In genomic region chr17:81119223-81120148, GRCh38 we compare ENCODE assay signal across 8 cellular contexts. TPM values are rescaled to one million over a fixed set of nuclear protein-coding genes. Genes with fewer than 3 reads are reported as not detected.
DNase-seq lines count a peak whose midpoint lies in the region; ATAC-seq and TF ChIP-seq lines count a peak whose summit lies in the region.

No MANE protein-coding gene starts in this region.

- H3K27ac Mint-ChIP-seq in naive thymus-derived CD4-positive, alpha-beta T cell: peak overlapping the region in 4 of 9 donors; percentile 49 to 91 (median 72)
- H3K27ac Mint-ChIP-seq in stimulated activated effector memory CD8-positive, alpha-beta T cell treated with anti-CD3 and anti-CD28 coated beads, Interleukin-12 subunit alpha, Interleukin-12 subunit beta, amount 100 ng/mL, for 72 hours: peak overlapping the region; percentile 73

- H3K36me3 Mint-ChIP-seq in naive thymus-derived CD4-positive, alpha-beta T cell: no peaks in the 10 kb centered on the region
- H3K36me3 Mint-ChIP-seq in stimulated activated effector memory CD8-positive, alpha-beta T cell treated with anti-CD3 and anti-CD28 coated beads, Interleukin-12 subunit alpha, Interleukin-12 subunit beta, amount 100 ng/mL, for 72 hours: peaks cover 7% of the 10 kb centered on the region

- H3K27ac ChIP-seq in Panc1 (ENCODE audit: low read length) (peak overlapping the region; percentile 48; the same call in 1 of the 2 replicates), fibroblast of lung (ENCODE audit: insufficient read depth, low read length) (peak overlapping the region; percentile 47)
- H3K27ac ChIP-seq in naive thymus-derived CD4-positive, alpha-beta T cell (ENCODE audit: low read depth, low read length): no peak overlapping the region

- no peaks in the 10 kb centered on the region for H4K20me1 ChIP-seq in fibroblast of lung (ENCODE audit: control insufficient read depth, extremely low read depth, insufficient read depth, low read length)

- BruUV-seq in Panc1 (replicated peaks; lab: Mats Ljungman, UMichigan): no TSS peak

- H3K4me1 ChIP-seq in Panc1 (ENCODE audit: control insufficient read depth, insufficient read depth, low read length) (peaks cover 34% of the 10 kb centered on the region), fibroblast of lung (ENCODE audit: control insufficient read depth, extremely low read depth, insufficient read depth, low read length) (no peaks in the 10 kb centered on the region)
- no peaks in the 10 kb centered on the region for H3K4me1 ChIP-seq in naive thymus-derived CD4-positive, alpha-beta T cell (ENCODE audit: control insufficient read depth in 2 of 2, insufficient read depth in 2 of 2, low read length in 2 of 2)

- H3K79me2 ChIP-seq in fibroblast of lung (ENCODE audit: control insufficient read depth, insufficient read depth, low read length): no peaks in the 10 kb centered on the region

- POLR2A ChIA-PET in BJ (lab: Charles Lee) (no interaction called here), Panc1 (lab: Charles Lee) (no interaction called here)
- POLR2A ChIA-PET in naive thymus-derived CD4-positive, alpha-beta T cell (lab: Charles Lee): interaction anchor here (0.6 kb wide), 1 partner anchor 980 kb away, joined by 3 read pairs; no protein-coding TSS in a partner anchor

- peak overlapping the region; percentile 36 to 80 (median 67) for H3K4me3 Mint-ChIP-seq in naive thymus-derived CD4-positive, alpha-beta T cell
- H3K4me3 Mint-ChIP-seq in stimulated activated effector memory CD8-positive, alpha-beta T cell treated with anti-CD3 and anti-CD28 coated beads, Interleukin-12 subunit alpha, Interleukin-12 subunit beta, amount 100 ng/mL, for 72 hours: peak overlapping the region; percentile 62

- no peaks in the 10 kb centered on the region for H3K9me3 Mint-ChIP-seq in naive thymus-derived CD4-positive, alpha-beta T cell
- H3K9me3 Mint-ChIP-seq in stimulated activated effector memory CD8-positive, alpha-beta T cell treated with anti-CD3 and anti-CD28 coated beads, Interleukin-12 subunit alpha, Interleukin-12 subunit beta, amount 100 ng/mL, for 72 hours: no peaks in the 10 kb centered on the region

- H3K36me3 ChIP-seq in BJ (ENCODE audit: control insufficient read depth, insufficient read depth, low read length): peaks cover 2% of the 10 kb centered on the region
- H3K36me3 ChIP-seq in Panc1 (ENCODE audit: control insufficient read depth, insufficient read depth, low read length): no peaks in the 10 kb centered on the region
- H3K36me3 ChIP-seq in fibroblast of lung (ENCODE audit: control insufficient read depth, insufficient read depth, low read length): no peaks in the 10 kb centered on the region
- H3K36me3 ChIP-seq in naive thymus-derived CD4-positive, alpha-beta T cell (ENCODE audit: control insufficient read depth in 2 of 3, insufficient read depth in 3 of 3, low read length in 3 of 3): no peaks in the 10 kb centered on the region

- DNase-seq in BJ (ENCODE audit: low read depth) (peak; percentile 17), Panc1 (ENCODE audit: low read depth, low spot score) (peak; percentile 78), fibroblast of lung (ENCODE audit: low read depth in 2 of 2) (peak; percentile 92 to 96)
- peak; percentile 50 to 77 for DNase-seq in activated T-helper 1 cell treated with anti-CD3 and anti-CD28 coated beads, Interleukin-2, amount 50 U/mL, for 16 hours (ENCODE audit: low read depth in 1 of 2, low spot score in 1 of 2)
- DNase-seq in naive thymus-derived CD4-positive, alpha-beta T cell: peak; percentile 72 to 95 (median 79)
- DNase-seq in stimulated activated effector memory CD8-positive, alpha-beta T cell treated with anti-CD3 and anti-CD28 coated beads, Interleukin-12 subunit alpha, Interleukin-12 subunit beta, amount 100 ng/mL, for 72 hours (ENCODE audit: low spot score in 2 of 2): peak; percentile 89 to 90

- no peaks in the 10 kb centered on the region for H3K27me3 Mint-ChIP-seq in naive thymus-derived CD4-positive, alpha-beta T cell

- CTCF ChIA-PET in BJ (lab: Yijun Ruan, JAX) (interaction anchor here (0.6 to 1.2 kb wide), 3 partner anchors 22 to 82 kb away, joined by 3 read pairs; no protein-coding TSS in a partner anchor), Panc1 (lab: Charles Lee) (interaction anchor here (0.6 kb wide), 1 partner anchor 38 kb away, joined by 3 read pairs; no protein-coding TSS in a partner anchor)
- CTCF ChIA-PET in naive thymus-derived CD4-positive, alpha-beta T cell (lab: Charles Lee): interaction anchor here (0.9 kb wide), 1 partner anchor 15 kb away, joined by 3 read pairs; no protein-coding TSS in a partner anchor

- ATAC-seq in HG02973 (IDR thresholded peaks at IDR 0.05; ENCODE audit: unreplicated experiment) (peak; percentile 39), Panc1 (peak; percentile 74), HG03135 (IDR thresholded peaks at IDR 0.05; ENCODE audit: unreplicated experiment) (no peak)
- peak; percentile 87 for ATAC-seq in naive thymus-derived CD4-positive, alpha-beta T cell
- ATAC-seq in stimulated activated effector memory CD8-positive, alpha-beta T cell treated with anti-CD3 and anti-CD28 coated beads, Interleukin-12 subunit alpha, Interleukin-12 subunit beta, amount 100 ng/mL, for 72 hours: peak; percentile 71

- peaks cover 0 to 4% (median 0%) of the 10 kb centered on the region in 7 donors for H3K4me1 Mint-ChIP-seq in naive thymus-derived CD4-positive, alpha-beta T cell
- H3K4me1 Mint-ChIP-seq in stimulated activated effector memory CD8-positive, alpha-beta T cell treated with anti-CD3 and anti-CD28 coated beads, Interleukin-12 subunit alpha, Interleukin-12 subunit beta, amount 100 ng/mL, for 72 hours: peaks cover 11% of the 10 kb centered on the region

- H3K4me3 ChIP-seq in BJ (ENCODE audit: low read depth, low read length) (peak overlapping the region; percentile 70), Panc1 (ENCODE audit: low read depth in 2 of 2, low read length in 2 of 2) (peak overlapping the region; percentile 50 to 52), fibroblast of lung (replicated peaks in 1 of 4; ENCODE audit: control extremely low read depth in 1 of 4, insufficient read depth in 1 of 4, low read depth in 3 of 4, low read length in 4 of 4) (peak overlapping the region; percentile 19 to 50 (median 44))
- H3K4me3 ChIP-seq in naive thymus-derived CD4-positive, alpha-beta T cell (ENCODE audit: low read length): no peak overlapping the region

- peak overlapping the region; percentile 44 for H2AFZ ChIP-seq in fibroblast of lung (ENCODE audit: low read length)

- H3K4me2 ChIP-seq in fibroblast of lung (ENCODE audit: extremely low read depth, insufficient read depth, low read length): peak overlapping the region; percentile 80

- TF ChIP-seq CTCF in BJ (IDR thresholded peaks at IDR 0.05; ENCODE audit: insufficient read depth, low read depth, low read length): peak; percentile 35
- TF ChIP-seq CTCF in Panc1 (IDR thresholded peaks at IDR 0.05): no peak; the same call in 1 of the 2 replicates
- no peak for TF ChIP-seq CTCF in fibroblast of lung (conservative IDR thresholded peaks at IDR 0.05 in 1 of 2, IDR thresholded peaks at IDR 0.05 in 1 of 2; ENCODE audit: low read depth in 1 of 2, low read length in 2 of 2)

- peak overlapping the region; percentile 59 for H3K9ac ChIP-seq in fibroblast of lung (ENCODE audit: insufficient read depth, low read length)

- in situ Hi-C loops in Panc1 (cut with HindIII; ENCODE audit: low pct_unique_long_range_greater_than_20kb, low sequenced_read_pairs): no loop called here

- H3K9me3 ChIP-seq in Panc1 (ENCODE audit: control insufficient read depth, insufficient read depth, low read depth, low read length): no peaks in the 10 kb centered on the region
- no peaks in the 10 kb centered on the region for H3K9me3 ChIP-seq in fibroblast of lung (ENCODE audit: control insufficient read depth, insufficient read depth, low read depth, low read length)
- no peaks in the 10 kb centered on the region for H3K9me3 ChIP-seq in naive thymus-derived CD4-positive, alpha-beta T cell (ENCODE audit: control insufficient read depth in 2 of 3, low read length in 3 of 3)

- intact Hi-C loops in Panc1 (cut with micrococcal nuclease; ENCODE audit: unreplicated experiment): no loop called here
- intact Hi-C loops in naive thymus-derived CD4-positive, alpha-beta T cell (cut with micrococcal nuclease): loop anchor here (1.0 kb wide), 1 partner anchor 104 kb away; no protein-coding TSS in a partner anchor

- H3K27me3 ChIP-seq in BJ (ENCODE audit: control insufficient read depth, insufficient read depth, low read length): peaks cover 2% of the 10 kb centered on the region; the same call in 1 of the 2 replicates
- H3K27me3 ChIP-seq in Panc1 (ENCODE audit: control insufficient read depth, insufficient read depth, low read length): no peaks in the 10 kb centered on the region
- no peaks in the 10 kb centered on the region for H3K27me3 ChIP-seq in fibroblast of lung (ENCODE audit: control insufficient read depth, insufficient read depth, low read length)
- H3K27me3 ChIP-seq in naive thymus-derived CD4-positive, alpha-beta T cell (ENCODE audit: control insufficient read depth in 2 of 2, insufficient read depth in 2 of 2, low read length in 2 of 2): no peaks in the 10 kb centered on the region

RNA-seq across cellular contexts. Expression of gene PVALEF, which starts 45.8 kb away (rescaled TPM):
- not detected in 2 replicates for polyA plus RNA-seq in BJ (2011; rRNA removed)
- polyA minus RNA-seq in BJ (2011; rRNA and poly(A)+ RNA removed): not detected in 2 replicates
- not detected for total RNA-seq in Panc1 (2021; ENCODE audit: unreplicated experiment)
- polyA plus RNA-seq in Panc1 (2012; ENCODE audit: insufficient read length): not detected
- not detected in 2 replicates for total RNA-seq in fibroblast of lung
- polyA plus RNA-seq in fibroblast of lung: not detected in 2 replicates
- polyA plus RNA-seq in fibroblast of lung (2012): not detected in 2 replicates
- polyA minus RNA-seq in fibroblast of lung (ENCODE audit: low replicate concordance): not detected in 2 replicates
- total RNA-seq in naive thymus-derived CD4-positive, alpha-beta T cell: not detected
- polyA plus RNA-seq in naive thymus-derived CD4-positive, alpha-beta T cell: not detected

RNA-seq across cellular contexts. Expression of gene AATK, which starts 46.5 kb away (rescaled TPM):
- polyA plus RNA-seq in BJ (2011; rRNA removed) (0.13 and 0.29 TPM in 2 replicates), fibroblast of lung (0.10 and 0.16 TPM in 2 replicates)
- polyA minus RNA-seq in BJ (2011; rRNA and poly(A)+ RNA removed): 0.21 TPM in 1 of 2 replicates, not detected in the other
- total RNA-seq in Panc1 (2021; ENCODE audit: unreplicated experiment) (3.7 TPM), fibroblast of lung (0.26 and 0.50 TPM in 2 replicates)
- polyA plus RNA-seq in Panc1 (2012; ENCODE audit: insufficient read length): 6.9 TPM
- 0.15 and 0.21 TPM in 2 replicates for polyA plus RNA-seq in fibroblast of lung (2012)
- 0.04 TPM in 1 of 2 replicates, not detected in the other for polyA minus RNA-seq in fibroblast of lung (ENCODE audit: low replicate concordance)
- 10 to 100 TPM in 1 of 5 experiments, 1 to 10 TPM in 2, under 1 TPM in 2; 0.46 to 10.4 (median 1.4) TPM for total RNA-seq in naive thymus-derived CD4-positive, alpha-beta T cell
- polyA plus RNA-seq in naive thymus-derived CD4-positive, alpha-beta T cell: not detected

Comparison
In these comparisons a context has a peak if more than half of its experiments do, and no peak if none do; other contexts are left out.
1. DNase-seq: peak in every context shown above with its lines; median percentile 94 in fibroblast of lung; 90 in stimulated activated effector memory CD8-positive, alpha-beta T cell treated with anti-CD3 and anti-CD28 coated beads, Interleukin-12 subunit alpha, Interleukin-12 subunit beta, amount 100 ng/mL, for 72 hours; 79 in naive thymus-derived CD4-positive, alpha-beta T cell; 78 in Panc1; 64 in activated T-helper 1 cell treated with anti-CD3 and anti-CD28 coated beads, Interleukin-2, amount 50 U/mL, for 16 hours; 17 in BJ.